ENCODE assay signal across 13 cellular contexts in the genomic region with DNA sequence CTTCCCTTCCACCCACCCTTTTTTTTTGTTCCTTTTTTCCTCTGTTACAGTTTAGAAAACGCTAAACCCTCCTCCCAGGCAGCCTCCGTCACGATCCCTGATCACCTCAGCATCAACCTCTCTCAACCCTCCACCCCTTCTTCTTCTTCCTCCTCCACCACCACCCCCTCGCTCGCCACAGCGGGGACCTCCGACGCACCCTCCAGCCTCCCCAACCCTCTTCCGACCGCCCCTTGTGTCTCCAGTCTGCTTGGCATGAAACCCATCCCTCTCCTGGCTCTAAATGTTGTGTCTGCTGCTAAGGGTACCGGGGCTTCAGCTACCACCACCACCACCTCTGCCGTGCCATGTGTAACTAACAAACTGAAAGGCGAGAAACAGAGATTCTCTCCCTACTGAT. TPM values are rescaled to one million over a fixed set of nuclear protein-coding genes. Genes with fewer than 3 reads are reported as not detected.
DNase-seq lines count a peak whose midpoint lies in the region; ATAC-seq and TF ChIP-seq lines count a peak whose summit lies in the region.
"Had no signal": no experiment of that assay in that cellular context is flagged by ENCODE, and none has a peak within 500 bp of the region (broad histone marks: within the 10 kb centered on the region; RNA-seq: fewer than 3 reads in every experiment).

No MANE protein-coding gene starts in this region.

- H3K23ac ChIP-seq in H9 (ENCODE audit: insufficient read length, low read depth, low read length), result no peak overlapping the region

- DNase-seq in H9, result no peak
- DNase-seq in adipocyte (ENCODE audit: low read depth), result no peak
- DNase-seq in natural killer cell treated with Interleukin-12 subunit alpha and Interleukin-12 subunit beta and Interleukin-15 and Interleukin-18, amount 100 ng/mL, for 72 hours (ENCODE audit: low spot score), result no peak
- DNase-seq in cerebellar nuclear complex (lab: John Stamatoyannopoulos, UW), result no peak
- DNase-seq in iPS-NIHi11 (ENCODE audit: low spot score), result no peak
- DNase-seq: activated effector memory CD4-positive, alpha-beta T cell treated with anti-CD3 and anti-CD28 coated beads, Interleukin-2, amount 50 U/mL, for 16 hours; dermis blood vessel endothelial cell; NCI-H1092 treated with DMSO at 0.1 percent for 48 hours; NCI-H524 treated with DMSO at 0.1 percent for 48 hours had no signal

- H3K36me3 ChIP-seq in BLaER1 (peaks cover 99% of the 10 kb centered on the region), adipocyte (ENCODE audit: control insufficient read depth, insufficient read depth, low read length, severe bottlenecking) (peaks cover 94% of the 10 kb centered on the region)

- whole genome bisulfite sequencing in H9 (ENCODE audit: extremely low coverage, insufficient read length, low lambda C conversion rate), result no CpG with 5 or more reads among the region's 13 CpGs

- peaks cover 67 to 98% (median 90%) of the 10 kb centered on the region in 3 experiments for H3K36me3 Mint-ChIP-seq in H9 (ENCODE audit: insufficient read depth in 1 of 3, low read depth in 3 of 3)
- H3K36me3 Mint-ChIP-seq in natural killer cell treated with Interleukin-12 subunit alpha and Interleukin-12 subunit beta and Interleukin-15 and Interleukin-18, amount 100 ng/mL, for 72 hours, result peaks cover 56% of the 10 kb centered on the region

- H3K79me1 ChIP-seq in H9 (ENCODE audit: insufficient read depth, low read depth, low read length, poor library complexity, severe bottlenecking), result peaks cover 8% of the 10 kb centered on the region

- no peak overlapping the region for H3T11ph ChIP-seq in H9 (ENCODE audit: low read length)

- H3K27me3 ChIP-seq in BLaER1 (no peaks in the 10 kb centered on the region), H9 (ENCODE audit: insufficient read depth, low read length) (no peaks in the 10 kb centered on the region), adipocyte (replicated peaks; ENCODE audit: control insufficient read depth, insufficient read depth, low read length) (no peaks in the 10 kb centered on the region)

- H3K4me3 ChIP-seq in BLaER1 (no peak overlapping the region), adipocyte (ENCODE audit: low read length) (no peak overlapping the region)

- no peaks in the 10 kb centered on the region for H3K4me1 ChIP-seq in BLaER1
- no peaks in the 10 kb centered on the region for H3K4me1 ChIP-seq in H9 (ENCODE audit: insufficient read depth, low read length)
- H3K4me1 ChIP-seq in adipocyte (ENCODE audit: control insufficient read depth, insufficient read depth, low read length), result peaks cover 75% of the 10 kb centered on the region

- no peak overlapping the region for H2BK20ac ChIP-seq in H9 (ENCODE audit: low read depth, low read length, poor library complexity, severe bottlenecking)

- no peak overlapping the region for H2BK15ac ChIP-seq in H9 (ENCODE audit: low read depth, low read length)

- no peak overlapping the region; the same call in 1 of the 2 replicates for H3K14ac ChIP-seq in H9 (ENCODE audit: insufficient read depth, low read length)

- H4K20me1 ChIP-seq in BLaER1, result peaks cover 99% of the 10 kb centered on the region
- no peaks in the 10 kb centered on the region for H4K20me1 ChIP-seq in H9 (ENCODE audit: control insufficient read depth, insufficient read depth, insufficient read length)

- H3K9me3 ChIP-seq in BLaER1 (no peaks in the 10 kb centered on the region), H9 (ENCODE audit: control insufficient read depth, low read depth, low read length) (no peaks in the 10 kb centered on the region), adipocyte (ENCODE audit: control insufficient read depth, low read length) (no peaks in the 10 kb centered on the region)

- H2BK5ac ChIP-seq in H9 (ENCODE audit: insufficient read length, low read length), result no peak overlapping the region

- no peaks in the 10 kb centered on the region; a peak in 1 of 5 replicates for H3K9me3 Mint-ChIP-seq in H9
- no peaks in the 10 kb centered on the region for H3K9me3 Mint-ChIP-seq in natural killer cell treated with Interleukin-12 subunit alpha and Interleukin-12 subunit beta and Interleukin-15 and Interleukin-18, amount 100 ng/mL, for 72 hours

- TF ChIP-seq CTCF in H9 (conservative IDR thresholded peaks at IDR 0.05), result no peak

- H3K27ac Mint-ChIP-seq in H9, result peak overlapping the region; percentile 85 to 90 (median 87)
- peak overlapping the region; percentile 48 to 80 for H3K27ac Mint-ChIP-seq in natural killer cell treated with Interleukin-12 subunit alpha and Interleukin-12 subunit beta and Interleukin-15 and Interleukin-18, amount 100 ng/mL, for 72 hours

- H4K8ac ChIP-seq in H9 (replicated peaks; ENCODE audit: insufficient read length, low read depth, low read length), result no peak overlapping the region

- H3K4me1 Mint-ChIP-seq in H9, result peaks cover 40 to 56% of the 10 kb centered on the region in 2 experiments
- H3K4me1 Mint-ChIP-seq in natural killer cell treated with Interleukin-12 subunit alpha and Interleukin-12 subunit beta and Interleukin-15 and Interleukin-18, amount 100 ng/mL, for 72 hours (ENCODE audit: low read depth in 2 of 2), result peaks cover 27 to 43% of the 10 kb centered on the region in 2 donors

- H3K79me2 ChIP-seq in H9 (ENCODE audit: insufficient read depth, low read length), result no peaks in the 10 kb centered on the region

- no peak overlapping the region for H4K91ac ChIP-seq in H9 (ENCODE audit: insufficient read length, low read depth, low read length)

- H2BK120ac ChIP-seq in H9 (ENCODE audit: low read depth, low read length, poor library complexity, severe bottlenecking), result no peak overlapping the region

- ATAC-seq in natural killer cell treated with Interleukin-12 subunit alpha and Interleukin-12 subunit beta and Interleukin-15 and Interleukin-18, amount 100 ng/mL, for 72 hours, result no peak
- ATAC-seq in activated CD4-positive, CD25-positive, alpha-beta regulatory T cell treated with anti-CD3 and anti-CD28 coated beads, Interleukin-2, amount 50 U/mL, for 24 hours, result no peak
- no peak for ATAC-seq in HG03342 (IDR thresholded peaks at IDR 0.05; ENCODE audit: unreplicated experiment)

- no peak overlapping the region for H3K27ac ChIP-seq in BLaER1
- peak overlapping the region; percentile 33 for H3K27ac ChIP-seq in H9 (ENCODE audit: insufficient read length, low read depth, low read length)
- H3K27ac ChIP-seq: RWPE1 had no signal

- H2AK5ac ChIP-seq in H9 (ENCODE audit: insufficient read length, low read length), result no peak overlapping the region

- H3K9ac ChIP-seq in BLaER1 (peak overlapping the region; percentile 25; the same call in 1 of the 2 replicates), H9 (ENCODE audit: extremely low read depth, insufficient read length, low read length) (no peak overlapping the region), adipocyte (ENCODE audit: low read length) (peak overlapping the region; percentile 30)

- H3K4me3 Mint-ChIP-seq in H9, result 0 out of 5 replicates have a peak overlapping the region, but pooled peaks of 1 of the 2 experiments have one; percentile 33
- peak overlapping the region; percentile 17 for H3K4me3 Mint-ChIP-seq in natural killer cell treated with Interleukin-12 subunit alpha and Interleukin-12 subunit beta and Interleukin-15 and Interleukin-18, amount 100 ng/mL, for 72 hours

- no peaks in the 10 kb centered on the region; the same call in 1 of the 2 replicates for H3K27me3 Mint-ChIP-seq in H9 (ENCODE audit: low read depth)
- no peaks in the 10 kb centered on the region for H3K27me3 Mint-ChIP-seq in natural killer cell treated with Interleukin-12 subunit alpha and Interleukin-12 subunit beta and Interleukin-15 and Interleukin-18, amount 100 ng/mL, for 72 hours

- H3K18ac ChIP-seq in H9 (ENCODE audit: insufficient read length, low read depth, low read length), result no peak overlapping the region

- no peak overlapping the region for H4K5ac ChIP-seq in H9 (ENCODE audit: insufficient read length, low read depth, low read length)

- H3K23me2 ChIP-seq in H9 (ENCODE audit: insufficient read length, low read depth, low read length, poor library complexity, severe bottlenecking), result no peaks in the 10 kb centered on the region

- H2AFZ ChIP-seq in H9 (ENCODE audit: low read length), result no peak overlapping the region

- H3K56ac ChIP-seq in H9 (ENCODE audit: insufficient read length, low read depth, low read length), result no peak overlapping the region

- no peak overlapping the region for H3K4ac ChIP-seq in H9 (ENCODE audit: low read depth, low read length)

- no peak overlapping the region for H3K4me2 ChIP-seq in BLaER1
- H3K4me2 ChIP-seq in H9 (ENCODE audit: insufficient read depth, insufficient read length, low read length), result no peak overlapping the region

- no peak overlapping the region for H2BK12ac ChIP-seq in H9 (ENCODE audit: insufficient read length, low read depth, low read length)

RNA-seq across cellular contexts. Expression of a gene that starts 22.9 kb away (rescaled TPM):
- 1,184 and 1,207 TPM in 2 replicates for total RNA-seq in H9 (2021)
- total RNA-seq in natural killer cell treated with Interleukin-12 subunit alpha and Interleukin-12 subunit beta and Interleukin-15 and Interleukin-18, amount 100 ng/mL, for 72 hours, result 100 to 1,000 TPM; 641 to 747 TPM

RNA-seq across cellular contexts. Expression of a gene that starts 24.4 kb away (rescaled TPM):
- 22.3 and 26.6 TPM in 2 replicates for total RNA-seq in H9 (2021)
- 10 to 100 TPM; 13.1 to 13.3 TPM for total RNA-seq in natural killer cell treated with Interleukin-12 subunit alpha and Interleukin-12 subunit beta and Interleukin-15 and Interleukin-18, amount 100 ng/mL, for 72 hours

RNA-seq across cellular contexts. Expression of a gene that starts 26.3 kb away (rescaled TPM):
- total RNA-seq in H9 (2021), result 79.2 and 80.1 TPM in 2 replicates
- total RNA-seq in natural killer cell treated with Interleukin-12 subunit alpha and Interleukin-12 subunit beta and Interleukin-15 and Interleukin-18, amount 100 ng/mL, for 72 hours, result 10 to 100 TPM; 33.8 to 56.7 TPM

RNA-seq across cellular contexts. Expression of a gene that starts 32.5 kb away (rescaled TPM):
- not detected in 2 replicates for total RNA-seq in H9 (2021)
- total RNA-seq in natural killer cell treated with Interleukin-12 subunit alpha and Interleukin-12 subunit beta and Interleukin-15 and Interleukin-18, amount 100 ng/mL, for 72 hours, result 1 to 10 TPM in 1 of 2 donors, not detected in 1; 1.9 TPM
- total RNA-seq: dermis blood vessel endothelial cell had no signal

RNA-seq across cellular contexts. Expression of a gene that starts 33.3 kb away (rescaled TPM):
- 144 and 147 TPM in 2 replicates for total RNA-seq in H9 (2021)
- total RNA-seq in natural killer cell treated with Interleukin-12 subunit alpha and Interleukin-12 subunit beta and Interleukin-15 and Interleukin-18, amount 100 ng/mL, for 72 hours, result 100 to 1,000 TPM; 206 to 353 TPM
